Comparison of ENCODE assay signal across 8 cellular contexts in genomic region chr17:41835214-41835799, GRCh38. TPM values are rescaled to one million over a fixed set of nuclear protein-coding genes. Genes with fewer than 3 reads are reported as not detected.
A peak's percentile ranks its signal among the peaks of the same experiment; 100 is the strongest.
DNase-seq lines count a peak whose midpoint lies in the region; ATAC-seq and TF ChIP-seq lines count a peak whose summit lies in the region.

No MANE protein-coding gene starts in this region.

- ATAC-seq in body of pancreas (peak; percentile 29), left colon (peak; percentile 33), thoracic aorta (ENCODE audit: insufficient number of reproducible peaks, low FRiP score, low read depth) (no peak)

- no peak overlapping the region for H3K27ac ChIP-seq in HUES6 (ENCODE audit: low read depth, low read length)
- peak overlapping the region in 3 of 4 donors; percentile 68 to 73 (median 69) for H3K27ac ChIP-seq in body of pancreas
- peak overlapping the region; percentile 75 to 87 for H3K27ac ChIP-seq in thoracic aorta

- peak overlapping the region; percentile 46 for H3K9ac ChIP-seq in HUES6 (ENCODE audit: low read length)

- peak in 2 of 3 experiments; percentile 31 to 36 for DNase-seq in NCI-H1417 (lab: John Stamatoyannopoulos, UW)
- no peak for DNase-seq in NCI-H1417 treated with DMSO at 0.1 percent for 48 hours (lab: John Stamatoyannopoulos, UW)
- no peak for DNase-seq in body of pancreas
- no peak for DNase-seq in left colon
- no peak for DNase-seq in thoracic aorta (ENCODE audit: low spot score)
- no peak for DNase-seq in A172 (ENCODE audit: low spot score)
- DNase-seq in effector CD4-positive, alpha-beta T cell: no peak

- 14 to 15% methylated on average over 11 to 13 of the region's 13 CpGs for WGBS in body of pancreas, 2 donors

- H3K4me1 ChIP-seq in HUES6 (ENCODE audit: control insufficient read depth, insufficient read depth, low read length) (peaks cover 8% of the 10 kb centered on the region; the same call in 1 of the 2 replicates), body of pancreas (peaks cover 18% of the 10 kb centered on the region), thoracic aorta (ENCODE audit: control insufficient read depth in 1 of 2, low read depth in 2 of 2) (peaks cover 5 to 17% of the 10 kb centered on the region in 2 donors)

- H3K9me3 ChIP-seq in HUES6 (ENCODE audit: control insufficient read depth, insufficient read depth, low read depth, low read length) (no peaks in the 10 kb centered on the region), body of pancreas (no peaks in the 10 kb centered on the region), thoracic aorta (no peaks in the 10 kb centered on the region)

- no peak for TF ChIP-seq CTCF in body of pancreas (IDR thresholded peaks at IDR 0.05)
- TF ChIP-seq CTCF in thoracic aorta (IDR thresholded peaks at IDR 0.05): no peak

- H3K27me3 ChIP-seq in HUES6 (ENCODE audit: control insufficient read depth, insufficient read depth, low read length) (peaks cover 5% of the 10 kb centered on the region; the same call in 1 of the 2 replicates), body of pancreas (no peaks in the 10 kb centered on the region), thoracic aorta (replicated peaks; ENCODE audit: insufficient read depth) (no peaks in the 10 kb centered on the region)

- H3K36me3 ChIP-seq in HUES6 (ENCODE audit: control insufficient read depth, insufficient read depth, low read length): peaks cover 26% of the 10 kb centered on the region
- peaks cover 0 to 6% of the 10 kb centered on the region in 2 donors for H3K36me3 ChIP-seq in body of pancreas (replicated peaks in 1 of 2; ENCODE audit: insufficient read depth in 1 of 2, low read depth in 2 of 2)
- H3K36me3 ChIP-seq in thoracic aorta: peaks cover 19% of the 10 kb centered on the region

- H3K4me3 ChIP-seq in HUES6 (ENCODE audit: low read depth, low read length) (peak overlapping the region; percentile 66), body of pancreas (peak overlapping the region; percentile 91 to 97), thoracic aorta (peak overlapping the region; percentile 99)

- intact Hi-C loops in body of pancreas (cut with DNase I): no loop called here
- intact Hi-C loops in left colon (cut with DNase I, micrococcal nuclease): no loop called here

- no peak for TF ChIP-seq POLR2A in body of pancreas (IDR thresholded peaks at IDR 0.05)

RNA-seq across cellular contexts. Expression of gene NT5C3B, which starts 0.7 kb away (rescaled TPM):
- total RNA-seq in body of pancreas: 10 to 100 TPM; 43.1 to 46.5 TPM
- 10 to 100 TPM; 16.0 to 18.8 TPM for total RNA-seq in left colon
- 10 to 100 TPM; 62.1 to 69.7 TPM for total RNA-seq in thoracic aorta
- total RNA-seq in A172 (2014; rRNA removed; shearing (Covaris generic)): 101 TPM in 2 replicates

RNA-seq across cellular contexts. Expression of gene KLHL10, which starts 2.3 kb away (rescaled TPM):
- total RNA-seq in body of pancreas: not detected
- not detected for total RNA-seq in left colon
- total RNA-seq in thoracic aorta: not detected
- total RNA-seq in A172 (2014; rRNA removed; shearing (Covaris generic)): not detected in 2 replicates

RNA-seq across cellular contexts. Expression of gene FKBP10, which starts 22.5 kb away (rescaled TPM):
- total RNA-seq in body of pancreas (10 to 100 TPM; 22.3 to 33.6 TPM), left colon (10 to 100 TPM in 1 of 2 donors, 1 to 10 TPM in 1; 4.2 to 10.8 TPM), thoracic aorta (100 to 1,000 TPM; 125 to 188 TPM)
- 131 and 139 TPM in 2 replicates for total RNA-seq in A172 (2014; rRNA removed; shearing (Covaris generic))

RNA-seq across cellular contexts. Expression of gene P3H4, which starts 23.6 kb away (rescaled TPM):
- total RNA-seq in body of pancreas: 10 to 100 TPM; 18.4 to 22.7 TPM
- total RNA-seq in left colon: 10 to 100 TPM; 10.7 to 15.3 TPM
- 10 to 100 TPM; 20.7 to 41.0 TPM for total RNA-seq in thoracic aorta
- 66.5 and 71.6 TPM in 2 replicates for total RNA-seq in A172 (2014; rRNA removed; shearing (Covaris generic))

RNA-seq across cellular contexts. Expression of gene KLHL11, which starts 29.9 kb away (rescaled TPM):
- total RNA-seq in body of pancreas (10 to 100 TPM; 15.2 to 16.3 TPM), left colon (1 to 10 TPM; 6.5 to 8.9 TPM), thoracic aorta (10 to 100 TPM; 22.6 to 28.6 TPM)
- total RNA-seq in A172 (2014; rRNA removed; shearing (Covaris generic)): 31.5 and 34.8 TPM in 2 replicates

Comparison
In these comparisons a context has a peak if more than half of its experiments do, and no peak if none do; other contexts are left out.
1. DNase-seq: peak in NCI-H1417 (2 of 3); none in NCI-H1417 treated with DMSO at 0.1 percent for 48 hours (single experiment), body of pancreas (0 of 4), left colon (0 of 2), thoracic aorta (single experiment), A172 (single experiment) and effector CD4-positive, alpha-beta T cell (single experiment).
2. Peak in every context shown above with its lines, with median percentiles within 50 percentile points of each other: H3K4me3 ChIP-seq.